In genomic region chr12:89370411-89370810, GRCh38 we compare ENCODE assay signal across 16 cellular contexts. TPM values are rescaled to one million over a fixed set of nuclear protein-coding genes. Genes with fewer than 3 reads are reported as not detected.
A peak's percentile ranks its signal among the peaks of the same experiment; 100 is the strongest.
DNase-seq lines count a peak whose midpoint lies in the region; ATAC-seq, FAIRE-seq and TF ChIP-seq lines count a peak whose summit lies in the region.
"Had no signal": no experiment of that assay in that cellular context is flagged by ENCODE, and none has a peak within 500 bp of the region (broad histone marks: within the 10 kb centered on the region; RNA-seq: fewer than 3 reads in every experiment).

No MANE protein-coding gene starts in this region.

- FAIRE-seq in urothelium cell line (lab: Jason Lieb, UNC), result no peak

- H3K4me3 Mint-ChIP-seq in HFFc6 (peak overlapping the region; percentile 73), progenitor cell of endocrine pancreas (ENCODE audit: low read depth) (no peak overlapping the region)
- H3K4me3 Mint-ChIP-seq: activated T-cell treated with anti-CD3 and anti-CD28 coated beads, Interleukin-2, amount 50 U/mL, for 72 hours; CD4-positive, CD25-positive, alpha-beta regulatory T cell had no signal

- TF ChIP-seq POLR2A in adrenal gland (IDR thresholded peaks at IDR 0.05), result no peak

- H3K27me3 Mint-ChIP-seq in HFFc6 (ENCODE audit: insufficient read depth) (0 out of 2 replicates have a peak, but pooled peaks cover 2% of the 10 kb centered on the region), progenitor cell of endocrine pancreas (no peaks in the 10 kb centered on the region)
- H3K27me3 Mint-ChIP-seq: CD4-positive, CD25-positive, alpha-beta regulatory T cell had no signal

- no peaks in the 10 kb centered on the region for H3K9me3 ChIP-seq in adrenal gland (replicated peaks in 1 of 3)
- H3K9me3 ChIP-seq: sigmoid colon, testis had no signal

- H3K27me3 ChIP-seq in adrenal gland, result no peaks in the 10 kb centered on the region
- H3K27me3 ChIP-seq: sigmoid colon, testis had no signal

- intact Hi-C loops in adrenal gland (cut with DNase I), result no loop called here

- no peaks in the 10 kb centered on the region for H3K36me3 ChIP-seq in adrenal gland (replicated peaks in 1 of 2)
- H3K36me3 ChIP-seq: sigmoid colon had no signal

- H3K9me3 Mint-ChIP-seq in HFFc6 (no peaks in the 10 kb centered on the region), progenitor cell of endocrine pancreas (ENCODE audit: low read depth) (no peaks in the 10 kb centered on the region)
- H3K9me3 Mint-ChIP-seq: activated T-cell treated with anti-CD3 and anti-CD28 coated beads, Interleukin-2, amount 50 U/mL, for 72 hours; CD4-positive, CD25-positive, alpha-beta regulatory T cell had no signal

- H3K36me3 Mint-ChIP-seq in HFFc6 (ENCODE audit: low read depth), result no peaks in the 10 kb centered on the region
- H3K36me3 Mint-ChIP-seq in progenitor cell of endocrine pancreas (ENCODE audit: insufficient read depth), result peaks cover 2% of the 10 kb centered on the region
- H3K36me3 Mint-ChIP-seq: CD4-positive, CD25-positive, alpha-beta regulatory T cell had no signal

- TF ChIP-seq CTCF in HFFc6 (IDR thresholded peaks at IDR 0.05) (no peak), progenitor cell of endocrine pancreas (IDR thresholded peaks at IDR 0.05; ENCODE audit: unreplicated experiment) (no peak), adrenal gland (IDR thresholded peaks at IDR 0.05) (no peak)

- H3K4me3 ChIP-seq in adrenal gland, result no peak overlapping the region
- H3K4me3 ChIP-seq: sigmoid colon, testis had no signal

- DNase-seq in HFFc6 (no peak), epithelial cell of prostate (ENCODE audit: low read depth, low spot score) (no peak), progenitor cell of endocrine pancreas (ENCODE audit: low spot score, unreplicated experiment) (no peak), urothelium cell line (ENCODE audit: low spot score) (no peak), adrenal gland (no peak)
- DNase-seq: activated CD4-positive, alpha-beta T cell treated with anti-CD3 and anti-CD28 coated beads, Interleukin-2, amount 50 U/mL, for 48 hours; activated T-cell treated with anti-CD3 and anti-CD28 coated beads, Interleukin-2, amount 50 U/mL, for 72 hours; CD4-positive, CD25-positive, alpha-beta regulatory T cell; MM.1S; sigmoid colon; stimulated activated CD4-positive, alpha-beta T cell treated with anti-CD3 and anti-CD28 coated beads, Interleukin-2, amount 100 ng/mL, for 48 hours; stimulated activated CD8-positive, alpha-beta memory T cell treated with anti-CD3 and anti-CD28 coated beads, Interleukin-4, amount 100 ng/mL, for 48 hours; testis had no signal

- ATAC-seq in SK-N-SH treated with all-trans-retinoic acid at 6 μM for 48 hours (peak; percentile 66), GM19397 (IDR thresholded peaks at IDR 0.05; ENCODE audit: unreplicated experiment) (no peak)
- ATAC-seq: activated T-cell treated with anti-CD3 and anti-CD28 coated beads, Interleukin-2, amount 50 U/mL, for 72 hours; Right ventricle myocardium inferior had no signal

- peaks cover 0 to 8% of the 10 kb centered on the region in 2 donors for H3K4me1 ChIP-seq in adrenal gland (replicated peaks in 1 of 2)
- H3K4me1 ChIP-seq: testis had no signal

- WGBS in adrenal gland, 4 donors, result 63 to 68% (median 66%) methylated on average over 3 of the region's 3 CpGs

- H3K27ac ChIP-seq in epithelial cell of prostate (peak overlapping the region; percentile 96), adrenal gland (no peak overlapping the region)
- H3K27ac ChIP-seq: sigmoid colon, testis had no signal

- H3K27ac Mint-ChIP-seq in HFFc6, result peak overlapping the region; percentile 93
- peak overlapping the region; percentile 50 for H3K27ac Mint-ChIP-seq in progenitor cell of endocrine pancreas
- H3K27ac Mint-ChIP-seq: activated T-cell treated with anti-CD3 and anti-CD28 coated beads, Interleukin-2, amount 50 U/mL, for 72 hours; CD4-positive, CD25-positive, alpha-beta regulatory T cell had no signal

- H3K4me1 Mint-ChIP-seq in HFFc6 (ENCODE audit: low read depth), result peaks cover 75% of the 10 kb centered on the region
- H3K4me1 Mint-ChIP-seq in progenitor cell of endocrine pancreas (ENCODE audit: low read depth), result peaks cover 42% of the 10 kb centered on the region

TF ChIP-seq in SK-N-SH treated with all-trans-retinoic acid at 6 μM for 48 hours, 23 proteins besides CTCF, POLR2A, EP300 and RAD21:
- TF ChIP-seq PATZ1 (CRISPR knock-in tag; IDR thresholded peaks at IDR 0.05; ENCODE audit: borderline replicate concordance), result no peak
- TF ChIP-seq ZNF565 (CRISPR knock-in tag; conservative IDR thresholded peaks at IDR 0.05; ENCODE audit: low read depth), result no peak
- TF ChIP-seq ZC3H10 (CRISPR knock-in tag; IDR thresholded peaks at IDR 0.05), result 0 out of 2 replicates have a peak, but pooled peaks have one; percentile 29
TF ChIP-seq in SK-N-SH treated with all-trans-retinoic acid at 6 μM for 48 hours: peak in this region for 1.

RNA-seq across cellular contexts. Expression of gene DUSP6, which starts 18.1 kb away (rescaled TPM):
- 10 to 100 TPM; 42.2 to 77.8 (median 46.2) TPM for total RNA-seq in HFFc6 (2021; fragmentation: NEBNext Ultra II Directional; extraction: Animal tissue kit (Norgen Biotek cat#: 25700))
- 80.1 and 85.8 TPM in 2 replicates for total RNA-seq in progenitor cell of endocrine pancreas
- total RNA-seq in adrenal gland, result 10 to 100 TPM; 12.3 to 81.8 (median 47.7) TPM
- polyA plus RNA-seq in adrenal gland, result 10 to 100 TPM; 16.3 to 21.5 (median 21.0) TPM
